Comparison of ENCODE assay signal across 1 cellular context in genomic region chr19:480016-480855, GRCh38.
TF ChIP-seq lines count a peak whose summit lies in the region.

No MANE protein-coding gene starts in this region.

TF ChIP-seq in HepG2, 621 proteins besides CTCF, POLR2A, EP300 and RAD21 (continued from another document):
- TF ChIP-seq HBP1 (CRISPR knock-in tag; IDR thresholded peaks at IDR 0.05; ENCODE audit: low read depth) (no peak), ZNF879 (CRISPR knock-in tag; IDR thresholded peaks at IDR 0.05) (no peak), ZNF446 (CRISPR knock-in tag; IDR thresholded peaks at IDR 0.05) (no peak), HDAC2 (CRISPR knock-in tag; IDR thresholded peaks at IDR 0.05) (peak; percentile 25; the same call in 1 of the 2 replicates), SATB2 (CRISPR knock-in tag; IDR thresholded peaks at IDR 0.05) (no peak), ARID2 (CRISPR knock-in tag; IDR thresholded peaks at IDR 0.05; ENCODE audit: borderline replicate concordance) (no peak), MTERF4 (CRISPR knock-in tag; IDR thresholded peaks at IDR 0.05) (no peak), PAX8 (CRISPR knock-in tag; IDR thresholded peaks at IDR 0.05; ENCODE audit: borderline replicate concordance) (no peak), ZHX2 (IDR thresholded peaks at IDR 0.05; ENCODE audit: low read depth) (no peak), ZHX2 (CRISPR knock-in tag; IDR thresholded peaks at IDR 0.05; ENCODE audit: borderline replicate concordance) (no peak)
